ENCODE assay signal across 25 cellular contexts in the genomic region with DNA sequence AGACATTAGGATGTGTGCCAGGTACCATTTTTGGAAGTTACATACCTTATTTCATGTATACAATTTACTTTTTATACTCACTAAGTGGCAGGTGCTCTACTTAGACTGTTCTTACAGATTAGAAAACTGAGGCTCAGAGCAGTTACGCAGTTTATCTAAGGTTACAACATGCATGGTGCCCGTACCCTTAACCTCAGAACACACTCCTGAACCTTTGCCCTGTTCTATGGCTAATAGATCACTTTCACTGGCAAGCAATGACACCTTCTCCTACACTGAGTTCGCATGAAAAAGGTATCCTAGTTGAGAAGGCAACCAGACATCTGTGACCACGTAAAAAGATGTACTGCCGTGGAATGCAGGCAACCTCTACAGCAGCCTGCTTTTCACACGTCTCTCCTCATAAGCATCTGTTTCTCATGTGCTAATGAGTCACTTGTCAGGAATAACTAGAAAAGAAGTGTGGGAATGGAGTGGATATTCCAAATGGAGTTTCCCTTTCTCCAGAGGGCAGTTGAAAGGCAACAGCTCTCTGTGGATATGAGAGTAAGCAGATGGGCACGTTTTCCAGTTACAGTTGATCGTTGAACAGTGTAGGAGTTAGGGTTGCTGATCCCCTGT.
A peak's percentile ranks its signal among the peaks of the same experiment; 100 is the strongest.
DNase-seq lines count a peak whose midpoint lies in the region; ATAC-seq, FAIRE-seq and TF ChIP-seq lines count a peak whose summit lies in the region.
"Had no signal": no experiment of that assay in that cellular context is flagged by ENCODE, and none has a peak within 500 bp of the region (broad histone marks: within the 10 kb centered on the region; RNA-seq: fewer than 3 reads in every experiment).

No MANE protein-coding gene starts in this region.

- H3K36me3 ChIP-seq in astrocyte (ENCODE audit: insufficient read depth, low read length) (no peaks in the 10 kb centered on the region), heart left ventricle (no peaks in the 10 kb centered on the region), mesendoderm (ENCODE audit: control insufficient read depth, insufficient read depth, low read length) (no peaks in the 10 kb centered on the region)
- H3K36me3 ChIP-seq: sigmoid colon had no signal

- TF ChIP-seq CTCF in astrocyte (IDR thresholded peaks at IDR 0.05; ENCODE audit: insufficient read depth, low read depth, low read length) (no peak), heart left ventricle (IDR thresholded peaks at IDR 0.05) (no peak)

- ATAC-seq in heart left ventricle: peak in 3 of 4 donors; percentile 18 to 59 (median 56)
- ATAC-seq: activated CD8-positive, alpha-beta T cell treated with anti-CD3 and anti-CD28 coated beads for 36 hours; HCT116; Panc1 had no signal

- no peak overlapping the region for H3K4me3 Mint-ChIP-seq in astrocyte (ENCODE audit: unreplicated experiment)
- H3K4me3 Mint-ChIP-seq: activated B cell treated with CpG ODN at 0.5 μM for 24 hours; activated CD8-positive, alpha-beta T cell treated with anti-CD3 and anti-CD28 coated beads for 36 hours; IgD-negative memory B cell; stimulated activated naive CD8-positive, alpha-beta T cell treated with anti-CD3 and anti-CD28 coated beads, Interleukin-15, Interleukin-2, amounts not matched to agents 100 ng/mL and 50 ng/mL, for 24 hours had no signal

- H3K4me1 ChIP-seq in astrocyte (ENCODE audit: insufficient read depth, low read length) (no peaks in the 10 kb centered on the region), heart left ventricle (peaks cover 0 to 34% (median 14%) of the 10 kb centered on the region in 12 donors), mesendoderm (ENCODE audit: control insufficient read depth, low read depth, low read length) (peaks cover 14% of the 10 kb centered on the region)
- H3K4me1 ChIP-seq: Caco-2 had no signal

- no peak overlapping the region for H3K18ac ChIP-seq in mesendoderm (ENCODE audit: low read length)

- H3K79me2 ChIP-seq in astrocyte (ENCODE audit: insufficient read depth, low read length): no peaks in the 10 kb centered on the region
- H3K79me2 ChIP-seq in mesendoderm (ENCODE audit: control insufficient read depth, insufficient read depth, low read length): no peaks in the 10 kb centered on the region

- peak overlapping the region; percentile 84 for H2AK5ac ChIP-seq in mesendoderm (ENCODE audit: low read length)

- no peak overlapping the region for H4K8ac ChIP-seq in mesendoderm (ENCODE audit: low read depth, low read length)

- no peak overlapping the region for H3K4me3 ChIP-seq in astrocyte (ENCODE audit: insufficient read depth, low read depth, low read length)
- no peak overlapping the region for H3K4me3 ChIP-seq in heart left ventricle
- H3K4me3 ChIP-seq in mesendoderm (ENCODE audit: low read length): no peak overlapping the region
- H3K4me3 ChIP-seq: sigmoid colon had no signal

- H3K4ac ChIP-seq in mesendoderm (ENCODE audit: low read depth, low read length): no peak overlapping the region

- H4K20me1 ChIP-seq in astrocyte (ENCODE audit: insufficient read depth, low read length): no peaks in the 10 kb centered on the region

- peak overlapping the region; percentile 59 for H2BK5ac ChIP-seq in mesendoderm (ENCODE audit: low read length)

- H3K79me1 ChIP-seq in mesendoderm (ENCODE audit: low read length): no peaks in the 10 kb centered on the region

- no peak overlapping the region for H3K27ac ChIP-seq in astrocyte (ENCODE audit: low read depth, low read length)
- H3K27ac ChIP-seq in heart left ventricle: peak overlapping the region; percentile 10 to 81 (median 70)
- no peak overlapping the region for H3K27ac ChIP-seq in mesendoderm (ENCODE audit: low read depth, low read length)
- H3K27ac ChIP-seq: sigmoid colon had no signal

- FAIRE-seq in astrocyte (lab: Jason Lieb, UNC): no peak
- FAIRE-seq: colon had no signal

- H3K4me2 ChIP-seq in astrocyte (ENCODE audit: low read length): no peak overlapping the region
- no peak overlapping the region for H3K4me2 ChIP-seq in mesendoderm (ENCODE audit: low read length)

- H3K9me3 ChIP-seq in astrocyte (ENCODE audit: insufficient read depth, low read depth, low read length) (no peaks in the 10 kb centered on the region), heart left ventricle (no peaks in the 10 kb centered on the region)
- H3K9me3 ChIP-seq: Caco-2, sigmoid colon had no signal

- H3K9ac ChIP-seq in astrocyte (ENCODE audit: low read length) (no peak overlapping the region), mesendoderm (ENCODE audit: low read length) (no peak overlapping the region)

- peak overlapping the region; percentile 51 for H3K56ac ChIP-seq in mesendoderm (ENCODE audit: low read length)

- H3K4me1 Mint-ChIP-seq in astrocyte (ENCODE audit: low read depth, unreplicated experiment): peaks cover 15% of the 10 kb centered on the region

- no peaks in the 10 kb centered on the region for H3K36me3 Mint-ChIP-seq in astrocyte (ENCODE audit: low read depth, unreplicated experiment)
- H3K36me3 Mint-ChIP-seq: IgD-negative memory B cell had no signal

- H2BK15ac ChIP-seq in mesendoderm (replicated peaks; ENCODE audit: low read depth): no peak overlapping the region

- no peaks in the 10 kb centered on the region for H3K9me3 Mint-ChIP-seq in astrocyte (ENCODE audit: unreplicated experiment)
- H3K9me3 Mint-ChIP-seq: activated B cell treated with CpG ODN at 0.5 μM for 24 hours; activated CD8-positive, alpha-beta T cell treated with anti-CD3 and anti-CD28 coated beads for 36 hours; IgD-negative memory B cell; stimulated activated naive CD8-positive, alpha-beta T cell treated with anti-CD3 and anti-CD28 coated beads, Interleukin-15, Interleukin-2, amounts not matched to agents 100 ng/mL and 50 ng/mL, for 24 hours had no signal

- H4K5ac ChIP-seq in mesendoderm (ENCODE audit: low read length): no peak overlapping the region

- no peaks in the 10 kb centered on the region for H3K27me3 ChIP-seq in astrocyte (ENCODE audit: insufficient read depth, low read length)
- no peaks in the 10 kb centered on the region for H3K27me3 ChIP-seq in heart left ventricle
- no peaks in the 10 kb centered on the region for H3K27me3 ChIP-seq in mesendoderm (ENCODE audit: insufficient read depth, low read length, poor library complexity)
- H3K27me3 ChIP-seq: sigmoid colon had no signal

- no peak overlapping the region for H3K23ac ChIP-seq in mesendoderm (ENCODE audit: low read length)

- no peaks in the 10 kb centered on the region for H3K27me3 Mint-ChIP-seq in astrocyte (ENCODE audit: low read depth, unreplicated experiment)

- intact Hi-C loops in heart left ventricle (cut with DNase I): loop anchor here in 1 of 10 donors (10.0 kb wide), 1 partner anchor 270 kb away; no protein-coding TSS in a partner anchor

- WGBS in heart left ventricle, 4 donors: 42 to 56% (median 49%) methylated on average over 8 of the region's 8 CpGs
- no CpG with 5 or more reads among the region's 8 CpGs for WGBS in mesendoderm (ENCODE audit: extremely low coverage, insufficient coverage, low lambda C conversion rate)

- peak overlapping the region; percentile 21 for H3K27ac Mint-ChIP-seq in astrocyte (ENCODE audit: unreplicated experiment)
- H3K27ac Mint-ChIP-seq: activated B cell treated with CpG ODN at 0.5 μM for 24 hours; activated CD8-positive, alpha-beta T cell treated with anti-CD3 and anti-CD28 coated beads for 36 hours; IgD-negative memory B cell; stimulated activated naive CD8-positive, alpha-beta T cell treated with anti-CD3 and anti-CD28 coated beads, Interleukin-15, Interleukin-2, amounts not matched to agents 100 ng/mL and 50 ng/mL, for 24 hours had no signal

- TF ChIP-seq POLR2A in heart left ventricle (IDR thresholded peaks at IDR 0.05): no peak

- H2BK120ac ChIP-seq in mesendoderm (ENCODE audit: low read depth, low read length): no peak overlapping the region

- H2AFZ ChIP-seq in astrocyte (ENCODE audit: low read depth, low read length): no peak overlapping the region

- DNase-seq in GM03348 (ENCODE audit: low spot score) (peak; percentile 22), astrocyte (ENCODE audit: low read depth) (peak; percentile 35), heart left ventricle (no peak), mesendoderm (peak; percentile 50), C1 segment of cervical spinal cord (lab: John Stamatoyannopoulos, UW) (no peak), germinal center (ENCODE audit: low spot score) (no peak), NAMALWA (ENCODE audit: low spot score) (no peak), NCI-H82 (lab: John Stamatoyannopoulos, UW) (no peak)
- DNase-seq: activated B cell treated with CpG ODN at 0.5 μM for 24 hours; activated CD8-positive, alpha-beta T cell treated with anti-CD3 and anti-CD28 coated beads for 36 hours; activated naive CD4-positive, alpha-beta T cell treated with Interleukin-2 at 50 U/mL for 16 hours; activated T-cell treated with anti-CD3 and anti-CD28 coated beads, Interleukin-2, amount 50 U/mL, for 1 hour; aorta; Caco-2; NCI-H187 treated with DMSO at 0.1 percent for 48 hours; NCI-H2227 treated with DMSO at 0.1 percent for 48 hours; nucleus accumbens; sigmoid colon; T-helper 9 cell; trophoblast cell had no signal

Comparison
In these comparisons a context has a peak if more than half of its experiments do, and no peak if none do; other contexts are left out.
1. DNase-seq: peak in GM03348 (single experiment), astrocyte (single experiment) and mesendoderm (single experiment); none in heart left ventricle (0 of 5), C1 segment of cervical spinal cord (0 of 14), germinal center (single experiment), NAMALWA (single experiment) and NCI-H82 (single experiment).
2. H3K27ac ChIP-seq: peak in heart left ventricle (12 of 12); none in astrocyte (single experiment) and mesendoderm (single experiment).